ENCODE assay signal across 9 cellular contexts in genomic region chr5:119398713-119399492, GRCh38. TPM values are rescaled to one million over a fixed set of nuclear protein-coding genes. Genes with fewer than 3 reads are reported as not detected.
DNase-seq lines count a peak whose midpoint lies in the region; ATAC-seq and TF ChIP-seq lines count a peak whose summit lies in the region.
"Had no signal": no experiment of that assay in that cellular context is flagged by ENCODE, and none has a peak within 500 bp of the region (broad histone marks: within the 10 kb centered on the region; RNA-seq: fewer than 3 reads in every experiment).

No MANE protein-coding gene starts in this region.

- no peaks in the 10 kb centered on the region for H3K9me3 Mint-ChIP-seq in activated CD4-positive, alpha-beta T cell treated with anti-CD3 and anti-CD28 coated beads for 36 hours (ENCODE audit: low read depth)
- H3K9me3 Mint-ChIP-seq in MCF 10A (ENCODE audit: unreplicated experiment), result no peaks in the 10 kb centered on the region
- H3K9me3 Mint-ChIP-seq: type B pancreatic cell had no signal

- no peak overlapping the region for H2AK5ac ChIP-seq in neuronal stem cell (ENCODE audit: low read depth, low read length)

- BruUV-seq in MCF 10A (replicated peaks; lab: Mats Ljungman, UMichigan), result no TSS peak

- TF ChIP-seq CTCF in MCF 10A (IDR thresholded peaks at IDR 0.05; ENCODE audit: unreplicated experiment) (no peak), liver (IDR thresholded peaks at IDR 0.05; ENCODE audit: low read depth, low read length, missing input control) (no peak), thyroid gland (IDR thresholded peaks at IDR 0.05) (no peak)

- H2AFZ ChIP-seq in neuronal stem cell (ENCODE audit: low read length), result no peak overlapping the region

- no peak overlapping the region for H3K4ac ChIP-seq in neuronal stem cell (ENCODE audit: low read length)

- H3K4me2 ChIP-seq in neuronal stem cell (ENCODE audit: insufficient read depth, low read length, poor library complexity, severe bottlenecking), result no peak overlapping the region

- H3K36me3 ChIP-seq in liver (ENCODE audit: control insufficient read depth in 4 of 4, insufficient read depth in 3 of 4, low read depth in 1 of 4, low read length in 3 of 4), result no peaks in the 10 kb centered on the region
- no peaks in the 10 kb centered on the region for H3K36me3 ChIP-seq in thyroid gland
- peaks cover 0 to 3% of the 10 kb centered on the region in 2 donors for H3K36me3 ChIP-seq in neuronal stem cell (replicated peaks in 1 of 2; ENCODE audit: control insufficient read depth in 2 of 2, insufficient read depth in 2 of 2, low read length in 2 of 2)

- H3K27me3 ChIP-seq in liver (ENCODE audit: control insufficient read depth in 4 of 4, insufficient read depth in 4 of 4, low read length in 3 of 4) (no peaks in the 10 kb centered on the region), thyroid gland (no peaks in the 10 kb centered on the region), neuronal stem cell (ENCODE audit: control insufficient read depth in 3 of 3, insufficient read depth in 3 of 3, low read depth in 1 of 3, low read length in 3 of 3) (no peaks in the 10 kb centered on the region)

- H3K27ac Mint-ChIP-seq in activated CD4-positive, alpha-beta T cell treated with anti-CD3 and anti-CD28 coated beads for 36 hours, result peak overlapping the region; percentile 88
- peak overlapping the region; percentile 94 for H3K27ac Mint-ChIP-seq in MCF 10A (ENCODE audit: low read depth, unreplicated experiment)
- H3K27ac Mint-ChIP-seq: type B pancreatic cell had no signal

- H3K4me1 Mint-ChIP-seq in activated CD4-positive, alpha-beta T cell treated with anti-CD3 and anti-CD28 coated beads for 36 hours, result peaks cover 80% of the 10 kb centered on the region
- H3K4me1 Mint-ChIP-seq in MCF 10A (ENCODE audit: insufficient read depth, unreplicated experiment), result peaks cover 37% of the 10 kb centered on the region

- H3K4me3 ChIP-seq in liver (ENCODE audit: low read depth in 1 of 3, low read length in 3 of 3), result peak overlapping the region in 1 of 3 donors; percentile 22
- H3K4me3 ChIP-seq in thyroid gland (replicated peaks in 1 of 3), result no peak overlapping the region
- no peak overlapping the region for H3K4me3 ChIP-seq in neuronal stem cell (ENCODE audit: low read length in 2 of 2)

- H3K79me1 ChIP-seq in neuronal stem cell (ENCODE audit: low read depth, low read length), result no peaks in the 10 kb centered on the region

- 42% methylated on average over 13 of the region's 13 CpGs for WGBS in liver
- WGBS in thyroid gland, 2 donors, result 49 to 52% methylated on average over 13 of the region's 13 CpGs
- WGBS in neuronal stem cell (ENCODE audit: extremely low coverage in 2 of 2, insufficient read length in 2 of 2, insufficient replicate concordance in 1 of 2), 2 donors, result no CpG with 5 or more reads among the region's 13 CpGs

- no peaks in the 10 kb centered on the region for H3K9me3 ChIP-seq in liver (ENCODE audit: control insufficient read depth in 4 of 4, low read length in 3 of 4)
- no peaks in the 10 kb centered on the region for H3K9me3 ChIP-seq in thyroid gland
- no peaks in the 10 kb centered on the region for H3K9me3 ChIP-seq in neuronal stem cell (replicated peaks in 1 of 2; ENCODE audit: control insufficient read depth in 2 of 2, insufficient read depth in 1 of 2, low read depth in 1 of 2, low read length in 2 of 2)

- H3K9ac ChIP-seq in liver (ENCODE audit: low read depth in 1 of 2, low read length in 2 of 2) (peak overlapping the region; percentile 52 to 79), neuronal stem cell (ENCODE audit: low read depth, low read length, poor library complexity) (no peak overlapping the region)

- H3K14ac ChIP-seq in neuronal stem cell (ENCODE audit: low read length), result no peak overlapping the region

- H3K27ac ChIP-seq in liver (ENCODE audit: low read depth in 1 of 2, low read length in 2 of 2) (peak overlapping the region; percentile 84 to 85), thyroid gland (peak overlapping the region; percentile 56 to 73 (median 64)), neuronal stem cell (replicated peaks; ENCODE audit: low read length) (no peak overlapping the region)

- POLR2A ChIA-PET in activated CD4-positive, alpha-beta T cell treated with anti-CD3 and anti-CD28 coated beads for 36 hours (lab: Charles Lee), result no interaction called here
- POLR2A ChIA-PET in MCF 10A (lab: Yijun Ruan, JAX), result interaction anchor here (0.7 to 15.1 kb wide), 26 partner anchors 10 to 410 kb away, joined by 3 to 492 read pairs (median 6); partner anchors contain the start of genes DMXL1, DTWD2, HSD17B4 and TNFAIP8

- no peak overlapping the region for H2BK15ac ChIP-seq in neuronal stem cell (ENCODE audit: low read length)

- intact Hi-C loops in activated CD4-positive, alpha-beta T cell treated with anti-CD3 and anti-CD28 coated beads for 36 hours (cut with DNase I, micrococcal nuclease), result loop anchor here in 1 of 2 experiments (5.0 kb wide), 1 partner anchor 42 kb away; the partner anchor contains the start of gene TNFAIP8
- intact Hi-C loops in MCF 10A (cut with micrococcal nuclease) (loop anchor here (2.0 kb wide), 1 partner anchor 328 kb away; the partner anchor contains the start of gene DMXL1), thyroid gland (cut with DNase I) (no loop called here)

- peak; percentile 35 to 39 for TF ChIP-seq RAD21 in liver (IDR thresholded peaks at IDR 0.05)

- H2BK12ac ChIP-seq in neuronal stem cell (ENCODE audit: low read length), result no peak overlapping the region

- no peak for ATAC-seq in activated CD4-positive, alpha-beta T cell treated with anti-CD3 and anti-CD28 coated beads for 36 hours

- DNase-seq in activated CD4-positive, alpha-beta T cell treated with anti-CD3 and anti-CD28 coated beads for 36 hours, result no peak
- DNase-seq in activated CD4-positive, alpha-beta T cell treated with anti-CD3 and anti-CD28 coated beads for 48 hours, result no peak
- DNase-seq in MCF 10A (ENCODE audit: unreplicated experiment) (peak; percentile 95), thyroid gland (peak; percentile 89 to 92), NK-92 (lab: John Stamatoyannopoulos, UW; ENCODE audit: unreplicated experiment) (no peak), SIG-M5 treated with dmso at 0.1 percent for 504 hours (lab: John Stamatoyannopoulos, UW; ENCODE audit: unreplicated experiment) (no peak), neuronal stem cell (ENCODE audit: low spot score) (no peak)

- H4K91ac ChIP-seq in neuronal stem cell (ENCODE audit: low read depth, low read length, poor library complexity), result no peak overlapping the region

- peaks cover 41% of the 10 kb centered on the region for H3K36me3 Mint-ChIP-seq in activated CD4-positive, alpha-beta T cell treated with anti-CD3 and anti-CD28 coated beads for 36 hours (ENCODE audit: low read depth)
- peaks cover 21% of the 10 kb centered on the region for H3K36me3 Mint-ChIP-seq in MCF 10A (ENCODE audit: insufficient read depth, unreplicated experiment)

- no peak overlapping the region for H4K8ac ChIP-seq in neuronal stem cell (ENCODE audit: low read depth, low read length)

- no peak for TF ChIP-seq POLR2A in thyroid gland (IDR thresholded peaks at IDR 0.05)

- no peaks in the 10 kb centered on the region for H3K27me3 Mint-ChIP-seq in activated CD4-positive, alpha-beta T cell treated with anti-CD3 and anti-CD28 coated beads for 36 hours
- H3K27me3 Mint-ChIP-seq in MCF 10A (ENCODE audit: insufficient read depth, unreplicated experiment), result no peaks in the 10 kb centered on the region
- H3K27me3 Mint-ChIP-seq: type B pancreatic cell had no signal

- H2BK120ac ChIP-seq in neuronal stem cell (ENCODE audit: low read depth, low read length), result no peak overlapping the region

- peaks cover 0 to 12% (median 8%) of the 10 kb centered on the region in 4 donors for H3K4me1 ChIP-seq in liver (ENCODE audit: control insufficient read depth in 4 of 4, insufficient read depth in 4 of 4, low read length in 3 of 4)
- H3K4me1 ChIP-seq in thyroid gland, result peaks cover 17 to 29% of the 10 kb centered on the region in 2 donors
- H3K4me1 ChIP-seq in neuronal stem cell (ENCODE audit: control insufficient read depth in 2 of 2, insufficient read depth in 1 of 2, low read depth in 1 of 2, low read length in 2 of 2), result no peaks in the 10 kb centered on the region

- H2BK5ac ChIP-seq in neuronal stem cell (ENCODE audit: low read length), result no peak overlapping the region

- no peak overlapping the region for H3K23ac ChIP-seq in neuronal stem cell (ENCODE audit: low read depth, low read length, poor library complexity)

- no peak overlapping the region for H3K18ac ChIP-seq in neuronal stem cell (ENCODE audit: low read length)

- no peak overlapping the region for H3K4me3 Mint-ChIP-seq in activated CD4-positive, alpha-beta T cell treated with anti-CD3 and anti-CD28 coated beads for 36 hours
- peak overlapping the region; percentile 64 for H3K4me3 Mint-ChIP-seq in MCF 10A (ENCODE audit: unreplicated experiment)
- H3K4me3 Mint-ChIP-seq: type B pancreatic cell had no signal

- CTCF ChIA-PET in activated CD4-positive, alpha-beta T cell treated with anti-CD3 and anti-CD28 coated beads for 36 hours (lab: Charles Lee), result interaction anchor here (0.8 to 8.0 kb wide), 6 partner anchors 10 to 83 kb away, joined by 3 to 58 read pairs (median 4); no protein-coding TSS in a partner anchor
- CTCF ChIA-PET in MCF 10A (lab: Yijun Ruan, JAX), result interaction anchor here (0.6 to 5.7 kb wide), 17 partner anchors 13 to 1056 kb away, joined by 3 to 71 read pairs (median 4); no protein-coding TSS in a partner anchor

TF ChIP-seq in liver, 16 proteins besides CTCF, POLR2A, EP300 and RAD21 (continues in another document):
- TF ChIP-seq EGR1 (IDR thresholded peaks at IDR 0.05; ENCODE audit: low read depth in 2 of 2), result peak in 1 of 2 donors; percentile 84
- peak; percentile 81 for TF ChIP-seq YY1 (IDR thresholded peaks at IDR 0.05)

RNA-seq across cellular contexts. Expression of gene TNFAIP8, which starts 43.1 kb away (rescaled TPM):
- total RNA-seq in activated CD4-positive, alpha-beta T cell treated with anti-CD3 and anti-CD28 coated beads for 36 hours, result 100 to 1,000 TPM; 166 to 171 TPM
- total RNA-seq in MCF 10A (2022), result 13.0 and 16.2 TPM in 2 replicates
- 10 to 100 TPM in 1 of 2 donors, 1 to 10 TPM in 1; 5.5 to 28.6 TPM for total RNA-seq in liver
- polyA plus RNA-seq in liver, result 1 to 10 TPM; 2.6 to 3.3 TPM
- total RNA-seq in thyroid gland, result 10 to 100 TPM; 15.7 to 36.8 (median 33.6) TPM
- polyA plus RNA-seq in neuronal stem cell (2013, experiment 1 of 2), result 13.5 TPM
- polyA plus RNA-seq in neuronal stem cell (2013, experiment 2 of 2), result 13.8 TPM

RNA-seq across cellular contexts. Expression of gene HSD17B4, which starts 53.4 kb away (rescaled TPM):
- 100 to 1,000 TPM in 1 of 2 experiments, 10 to 100 TPM in 1; 92.3 to 113 TPM for total RNA-seq in activated CD4-positive, alpha-beta T cell treated with anti-CD3 and anti-CD28 coated beads for 36 hours
- total RNA-seq in MCF 10A (2022) (163 and 169 TPM in 2 replicates), liver (100 to 1,000 TPM; 299 to 699 TPM), thyroid gland (100 to 1,000 TPM; 334 to 615 (median 467) TPM)
- 100 to 1,000 TPM; 378 to 407 TPM for polyA plus RNA-seq in liver
- polyA plus RNA-seq in neuronal stem cell (2013, experiment 1 of 2), result 167 TPM
- 152 TPM for polyA plus RNA-seq in neuronal stem cell (2013, experiment 2 of 2)

Comparison
In these comparisons a context has a peak if more than half of its experiments do, and no peak if none do; other contexts are left out.
1. DNase-seq: peak in MCF 10A (single experiment) and thyroid gland (2 of 2); none in activated CD4-positive, alpha-beta T cell treated with anti-CD3 and anti-CD28 coated beads for 36 hours (single experiment), activated CD4-positive, alpha-beta T cell treated with anti-CD3 and anti-CD28 coated beads for 48 hours (single experiment), NK-92 (single experiment), SIG-M5 treated with dmso at 0.1 percent for 504 hours (single experiment) and neuronal stem cell (single experiment).